In the genomic region with DNA sequence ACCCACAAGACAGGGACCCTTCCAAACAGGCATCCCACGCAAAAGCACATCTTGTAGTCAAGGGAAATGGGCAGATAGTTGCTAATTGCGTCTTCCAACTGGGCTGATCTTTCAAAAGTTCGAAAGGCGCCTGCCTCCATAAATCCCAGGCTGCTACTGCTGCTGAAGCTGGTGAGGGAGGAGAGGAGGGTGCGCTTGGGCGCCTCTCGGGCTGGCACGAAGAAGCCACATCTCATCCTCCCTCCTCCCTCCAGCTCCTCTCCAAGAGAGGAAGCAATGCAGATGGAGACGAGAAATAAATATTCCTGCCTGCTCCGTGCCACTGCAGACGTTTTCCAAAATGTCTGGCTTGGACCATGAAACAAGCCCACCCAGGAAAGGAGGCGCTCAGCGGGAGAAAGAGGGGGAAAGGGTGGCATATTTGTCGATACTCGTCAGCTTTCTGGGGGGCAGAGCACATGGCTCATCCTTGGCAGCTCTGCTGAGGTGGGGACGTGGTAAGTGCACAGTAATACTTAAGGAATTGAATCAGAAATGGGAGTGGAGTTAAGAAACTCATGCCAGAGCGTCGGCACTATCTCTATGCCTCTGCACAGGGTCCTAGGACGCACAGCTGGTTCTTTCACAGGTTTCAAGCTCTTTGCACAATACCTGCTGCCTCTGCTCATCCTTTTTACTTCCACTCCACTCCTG, we compare ENCODE assay signal across 17 cellular contexts.
DNase-seq lines count a peak whose midpoint lies in the region; ATAC-seq and TF ChIP-seq lines count a peak whose summit lies in the region.
"Had no signal": no experiment of that assay in that cellular context is flagged by ENCODE, and none has a peak within 500 bp of the region (broad histone marks: within the 10 kb centered on the region; RNA-seq: fewer than 3 reads in every experiment).

No MANE protein-coding gene starts in this region.

- H3K27me3 ChIP-seq in PC-3 (ENCODE audit: low read length) = peaks cover 33% of the 10 kb centered on the region
- H3K27me3 ChIP-seq: BLaER1 had no signal

- no peaks in the 10 kb centered on the region for H4K20me1 ChIP-seq in PC-3 (ENCODE audit: low read length)
- H4K20me1 ChIP-seq: BLaER1 had no signal

- H3K9me3 ChIP-seq in PC-3 (ENCODE audit: low read length) = no peaks in the 10 kb centered on the region
- H3K9me3 ChIP-seq: A549, BLaER1 had no signal

- intact Hi-C loops in PC-3 (cut with micrococcal nuclease) = no loop called here

- BruUV-seq in PC-3 (replicated peaks; lab: Mats Ljungman, UMichigan) = no TSS peak

- ATAC-seq in GM18873 (IDR thresholded peaks at IDR 0.05; ENCODE audit: low FRiP score, unreplicated experiment) = no peak
- no peak for ATAC-seq in PC-3
- ATAC-seq: A549, K562 had no signal

- no peaks in the 10 kb centered on the region for H3K79me2 ChIP-seq in PC-3 (ENCODE audit: low read length)

- H3K9ac ChIP-seq in PC-3 (ENCODE audit: low read length) = no peak overlapping the region
- H3K9ac ChIP-seq: BLaER1 had no signal

- no peak for TF ChIP-seq CTCF in PC-3 (conservative IDR thresholded peaks at IDR 0.05; ENCODE audit: low read depth, low read length)

- no peaks in the 10 kb centered on the region for H3F3A ChIP-seq in PC-3 (ENCODE audit: low read length, unreplicated experiment)

- H3K4me2 ChIP-seq in PC-3 (ENCODE audit: low read length) = no peak overlapping the region
- H3K4me2 ChIP-seq: A549, BLaER1 had no signal

- DNase-seq in EL (peak; percentile 1), NCI-H226 (peak; percentile 63), left kidney (ENCODE audit: low read depth, low spot score) (peak; percentile 31), middle frontal gyrus (ENCODE audit: extremely low spot score, low spot score) (no peak), activated gamma-delta T cell treated with Interleukin-2 at 50 U/mL for 16 hours (no peak), PC-3 (no peak)
- DNase-seq: AML-193; CD4-positive, alpha-beta memory T cell; DMS153; DMS79; GOT3; H9; IMR-90 had no signal

- POLR2A ChIA-PET in PC-3 (lab: Charles Lee; ENCODE audit: unreplicated experiment) = no interaction called here

- CTCF ChIA-PET in PC-3 (lab: Charles Lee) = no interaction called here

- H3K27ac ChIP-seq in PC-3 (ENCODE audit: low read length) = no peak overlapping the region
- H3K27ac ChIP-seq: A549, BLaER1 had no signal

- H3K4me1 ChIP-seq in PC-3 (ENCODE audit: insufficient read depth, low read length) = no peaks in the 10 kb centered on the region
- H3K4me1 ChIP-seq: A549, BLaER1 had no signal

- H3K36me3 ChIP-seq in PC-3 (ENCODE audit: low read depth, low read length) = no peaks in the 10 kb centered on the region
- H3K36me3 ChIP-seq: BLaER1 had no signal

- no peak overlapping the region for H3K4me3 ChIP-seq in PC-3 (ENCODE audit: low read length)
- H3K4me3 ChIP-seq: A549, BLaER1, K562 had no signal

- no peak overlapping the region for H2AFZ ChIP-seq in PC-3 (ENCODE audit: low read length)

- no peaks in the 10 kb centered on the region for H3K9me2 ChIP-seq in PC-3 (replicated peaks; ENCODE audit: low read length)

Comparison
In these comparisons a context has a peak if more than half of its experiments do, and no peak if none do; other contexts are left out.
1. DNase-seq: peak in EL (single experiment), NCI-H226 (single experiment) and left kidney (single experiment); none in middle frontal gyrus (single experiment), activated gamma-delta T cell treated with Interleukin-2 at 50 U/mL for 16 hours (single experiment) and PC-3 (single experiment).